17 cellular contexts compared by ENCODE assay signal in the genomic region with DNA sequence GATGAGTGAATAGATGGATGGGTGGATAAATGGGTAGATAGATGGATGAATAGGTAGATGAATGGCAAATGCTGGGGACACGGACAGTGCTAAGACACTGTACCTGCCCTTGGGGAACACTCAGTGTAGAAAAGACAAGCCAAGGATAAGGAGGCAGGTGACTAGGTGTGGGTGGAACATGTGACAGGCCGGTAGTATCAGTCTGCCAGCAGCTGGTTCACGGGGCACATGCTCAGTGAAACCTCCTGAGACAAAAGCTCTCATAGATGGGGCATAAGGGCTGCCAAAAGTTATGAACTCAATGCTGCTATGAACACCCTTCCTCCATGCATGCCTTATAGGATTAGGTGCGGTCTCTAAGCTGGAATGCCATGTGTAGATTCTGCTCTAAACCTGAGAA.
"Had no signal": no experiment of that assay in that cellular context is flagged by ENCODE, and none has a peak within 500 bp of the region (broad histone marks: within the 10 kb centered on the region; RNA-seq: fewer than 3 reads in every experiment).

No MANE protein-coding gene starts in this region.

- FAIRE-seq: kidney, TTC549 had no signal

- ATAC-seq: activated CD8-positive, alpha-beta T cell treated with anti-CD3 and anti-CD28 coated beads, Interleukin-2, amount 10 ng/mL, durations not matched to agents 7 days and 5 days; body of pancreas; left lobe of liver; naive thymus-derived CD8-positive, alpha-beta T cell had no signal

- H3K4me3 ChIP-seq: body of pancreas, cardiac muscle cell, lung had no signal

- H3K27ac ChIP-seq: body of pancreas, cardiac muscle cell, epithelial cell of prostate had no signal

- H3K9me3 ChIP-seq: body of pancreas had no signal

- H3K36me3 ChIP-seq: cardiac muscle cell had no signal

- H3K4me1 ChIP-seq: body of pancreas had no signal

- H3K27me3 ChIP-seq: body of pancreas, cardiac muscle cell had no signal

- DNase-seq: activated CD4-positive, alpha-beta T cell treated with anti-CD3 and anti-CD28 coated beads for 1 hour; activated CD4-positive, alpha-beta T cell treated with anti-CD3 and anti-CD28 coated beads, Interleukin-2, amount 50 U/mL, for 1 hour; activated CD8-positive, alpha-beta T cell treated with anti-CD3 and anti-CD28 coated beads, Interleukin-2, amount 10 ng/mL, durations not matched to agents 7 days and 5 days; activated gamma-delta T cell treated with Interleukin-2 at 50 U/mL for 16 hours; anterior cingulate cortex; body of pancreas; cortex of kidney; kidney; naive thymus-derived CD8-positive, alpha-beta T cell; retina; stimulated activated CD4-positive, alpha-beta T cell treated with anti-CD3 and anti-CD28 coated beads, Interleukin-12 subunit alpha, Interleukin-12 subunit beta, amount 100 ng/mL, for 4 hours; trophoblast cell had no signal
